14 cellular contexts compared by ENCODE assay signal in the genomic region with DNA sequence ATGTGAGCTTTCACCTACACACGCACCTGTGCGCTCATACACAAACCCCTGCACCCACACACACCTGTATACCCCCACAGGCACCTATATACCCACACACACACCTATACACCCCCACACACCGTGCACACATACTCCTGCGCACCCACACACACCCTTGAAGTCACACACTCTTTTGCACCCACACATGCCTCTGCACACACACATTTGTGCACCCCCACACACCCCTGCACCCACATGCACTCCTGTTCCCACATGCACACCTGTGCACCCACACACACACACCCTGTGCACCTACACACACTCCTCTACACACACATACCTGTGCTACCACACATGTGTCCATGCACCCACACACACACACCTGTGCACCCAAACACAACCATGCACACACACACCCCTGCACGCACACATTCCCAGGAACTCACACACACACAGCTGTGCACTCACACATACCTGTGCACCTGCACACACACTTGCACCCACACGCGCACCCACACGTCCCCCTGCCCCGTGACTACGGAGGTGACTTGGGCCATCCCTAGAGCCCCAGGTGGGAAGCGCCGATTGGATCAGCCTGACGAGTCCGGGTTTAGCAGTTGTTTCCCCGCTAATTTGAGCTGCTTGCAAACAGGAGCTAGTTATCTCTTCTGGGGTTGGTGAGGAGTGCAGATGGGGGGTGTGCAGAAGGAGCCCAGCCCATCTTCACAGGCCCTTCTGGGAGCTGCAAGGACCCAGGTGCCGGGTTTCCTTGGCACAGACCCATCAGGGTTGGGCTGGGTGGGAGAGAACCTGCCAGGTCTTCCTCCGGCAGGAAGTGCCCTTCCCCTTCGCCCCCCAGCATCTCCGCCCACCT.
A peak's percentile ranks its signal among the peaks of the same experiment; 100 is the strongest.
DNase-seq lines count a peak whose midpoint lies in the region; TF ChIP-seq lines count a peak whose summit lies in the region.
"Had no signal": no experiment of that assay in that cellular context is flagged by ENCODE, and none has a peak within 500 bp of the region (broad histone marks: within the 10 kb centered on the region; RNA-seq: fewer than 3 reads in every experiment).

No MANE protein-coding gene starts in this region.

- no peaks in the 10 kb centered on the region for H3K9me3 ChIP-seq in spleen
- H3K9me3 ChIP-seq: HAP-1 had no signal

- H3K4me1 Mint-ChIP-seq in CD14-positive monocyte: peaks cover 20% of the 10 kb centered on the region
- H3K4me1 Mint-ChIP-seq in endothelial cell (ENCODE audit: unreplicated experiment): peaks cover 24% of the 10 kb centered on the region

- peaks cover 4 to 35% (median 21%) of the 10 kb centered on the region in 6 donors for H3K4me1 ChIP-seq in spleen
- H3K4me1 ChIP-seq: HAP-1 had no signal

- H3K9me3 Mint-ChIP-seq in CD14-positive monocyte (peaks cover 0 to 8% (median 4%) of the 10 kb centered on the region in 7 donors), endothelial cell (ENCODE audit: unreplicated experiment) (no peaks in the 10 kb centered on the region)

- H3K27me3 Mint-ChIP-seq in CD14-positive monocyte (ENCODE audit: low read depth in 3 of 3) (peaks cover 2 to 13% (median 5%) of the 10 kb centered on the region in 3 donors), endothelial cell (ENCODE audit: unreplicated experiment) (peaks cover 1% of the 10 kb centered on the region)

- H3K27me3 ChIP-seq in spleen (replicated peaks in 1 of 7): no peaks in the 10 kb centered on the region

- WGBS in spleen, 5 donors: 81 to 93% (median 91%) methylated on average over 16 to 19 of the region's 19 CpGs

- no peak overlapping the region for H3K4me3 ChIP-seq in spleen
- H3K4me3 ChIP-seq: HAP-1 had no signal

- peak overlapping the region in 1 of 7 donors; percentile 43 for H3K27ac Mint-ChIP-seq in CD14-positive monocyte
- H3K27ac Mint-ChIP-seq in endothelial cell (ENCODE audit: unreplicated experiment): no peak overlapping the region

- H3K36me3 ChIP-seq in spleen: no peaks in the 10 kb centered on the region
- H3K36me3 ChIP-seq: HAP-1 had no signal

- DNase-seq in CD14-positive monocyte (ENCODE audit: low spot score): peak; percentile 12
- peak; percentile 14 for DNase-seq in NCI-H69 (lab: John Stamatoyannopoulos, UW)
- DNase-seq in endothelial cell (ENCODE audit: low spot score): no peak
- DNase-seq in spleen: peak; percentile 56
- no peak for DNase-seq in central memory CD4-positive, alpha-beta T cell
- no peak for DNase-seq in NCI-H446 treated with DMSO at 0.1 percent for 48 hours (lab: John Stamatoyannopoulos, UW)
- no peak for DNase-seq in AG08395 (ENCODE audit: low spot score)
- DNase-seq: DND-41, NCI-H1105, NCI-H2081, NCI-H510A, NCI-H774 had no signal

- H3K36me3 Mint-ChIP-seq in CD14-positive monocyte (no peaks in the 10 kb centered on the region), endothelial cell (ENCODE audit: low read depth, unreplicated experiment) (no peaks in the 10 kb centered on the region)

- H3K27ac ChIP-seq in spleen: no peak overlapping the region
- H3K27ac ChIP-seq: RWPE1 had no signal

- intact Hi-C loops in CD14-positive monocyte (cut with micrococcal nuclease): no loop called here
- intact Hi-C loops in spleen (cut with DNase I; ENCODE audit: low total_unique reads): no loop called here

- TF ChIP-seq CTCF in CD14-positive monocyte (IDR thresholded peaks at IDR 0.05) (no peak), endothelial cell (IDR thresholded peaks at IDR 0.05; ENCODE audit: unreplicated experiment) (no peak), spleen (IDR thresholded peaks at IDR 0.05 in 8 of 11, conservative IDR thresholded peaks at IDR 0.05 in 3 of 11) (no peak)

- H3K4me3 Mint-ChIP-seq in CD14-positive monocyte: no peak overlapping the region
- peak overlapping the region; percentile 34 for H3K4me3 Mint-ChIP-seq in endothelial cell (ENCODE audit: unreplicated experiment)

- no peak for TF ChIP-seq POLR2A in spleen (IDR thresholded peaks at IDR 0.05)

Comparison
In these comparisons a context has a peak if more than half of its experiments do, and no peak if none do; other contexts are left out.
1. DNase-seq: peak in CD14-positive monocyte (single experiment), NCI-H69 (single experiment) and spleen (single experiment); none in endothelial cell (single experiment), central memory CD4-positive, alpha-beta T cell (single experiment), NCI-H446 treated with DMSO at 0.1 percent for 48 hours (single experiment) and AG08395 (single experiment).